ENCODE assay signal across 9 cellular contexts in the genomic region with DNA sequence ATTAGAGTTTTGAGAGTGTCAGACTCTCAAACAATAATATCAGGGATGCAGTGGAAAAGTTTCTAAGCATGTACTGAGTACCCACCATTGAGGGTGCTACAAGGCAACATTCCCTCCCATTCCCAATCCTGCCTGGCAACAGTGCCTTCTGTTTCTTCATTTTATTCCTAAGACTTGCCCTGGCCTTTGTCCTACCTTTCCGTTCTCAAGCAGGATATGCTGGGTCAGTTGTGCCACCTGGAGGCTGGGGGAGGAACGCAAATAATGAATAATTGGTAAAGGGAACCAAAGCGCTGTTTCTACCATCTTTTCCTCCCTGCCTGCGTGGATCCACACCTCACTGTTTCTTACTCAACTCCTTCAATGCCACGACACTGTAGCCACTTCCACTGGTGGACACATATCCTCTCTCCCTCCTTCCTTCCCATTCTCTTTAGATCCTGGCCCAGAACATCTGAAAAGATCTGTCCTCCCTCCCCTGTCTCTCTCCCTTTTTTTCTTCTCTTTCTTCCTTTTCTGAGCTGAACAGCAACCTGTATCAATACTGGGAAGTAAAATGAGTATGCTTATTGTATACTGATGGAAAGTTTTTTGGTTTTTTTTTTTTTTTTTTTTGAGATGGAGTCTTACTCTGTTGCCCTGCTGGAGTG.
DNase-seq lines count a peak whose midpoint lies in the region; ATAC-seq lines count a peak whose summit lies in the region.
"Had no signal": no experiment of that assay in that cellular context is flagged by ENCODE, and none has a peak within 500 bp of the region (broad histone marks: within the 10 kb centered on the region; RNA-seq: fewer than 3 reads in every experiment).

No MANE protein-coding gene starts in this region.

- H3K4me1 Mint-ChIP-seq in activated naive CD4-positive, alpha-beta T cell treated with anti-CD3 and anti-CD28 coated beads for 36 hours (ENCODE audit: low read depth): peaks cover 9% of the 10 kb centered on the region
- H3K4me1 Mint-ChIP-seq: CD8-positive, alpha-beta memory T cell had no signal

- no peaks in the 10 kb centered on the region for H3K9me3 Mint-ChIP-seq in activated naive CD4-positive, alpha-beta T cell treated with anti-CD3 and anti-CD28 coated beads for 36 hours
- H3K9me3 Mint-ChIP-seq: CD8-positive, alpha-beta memory T cell had no signal

- CTCF ChIA-PET in activated naive CD4-positive, alpha-beta T cell treated with anti-CD3 and anti-CD28 coated beads for 36 hours (lab: Charles Lee): interaction anchor here (0.6 to 6.1 kb wide), 11 partner anchors 13 to 242 kb away, joined by 3 to 87 read pairs (median 4); no protein-coding TSS in a partner anchor

- DNase-seq in NCI-H2107 treated with DMSO at 0.1 percent for 48 hours (lab: John Stamatoyannopoulos, UW; ENCODE audit: unreplicated experiment) (peak; percentile 50), NCI-H2107 (lab: John Stamatoyannopoulos, UW) (no peak), HPDE6-E6E7 (ENCODE audit: extremely low spot score) (peak; percentile 68), RKO (ENCODE audit: low spot score) (peak; percentile 65), left cardiac atrium (no peak)
- peak; percentile 74 for DNase-seq in activated naive CD4-positive, alpha-beta T cell treated with anti-CD3 and anti-CD28 coated beads for 36 hours
- DNase-seq in stimulated activated CD4-positive, alpha-beta T cell treated with anti-CD3 and anti-CD28 coated beads, Interleukin-1b, Interleukin-23, amount 100 ng/mL, for 48 hours: peak; percentile 26

- H3K4me3 Mint-ChIP-seq in activated naive CD4-positive, alpha-beta T cell treated with anti-CD3 and anti-CD28 coated beads for 36 hours: no peak overlapping the region
- H3K4me3 Mint-ChIP-seq: CD8-positive, alpha-beta memory T cell had no signal

- H3K36me3 Mint-ChIP-seq in activated naive CD4-positive, alpha-beta T cell treated with anti-CD3 and anti-CD28 coated beads for 36 hours (ENCODE audit: low read depth): peaks cover 7% of the 10 kb centered on the region
- H3K36me3 Mint-ChIP-seq: CD8-positive, alpha-beta memory T cell had no signal

- H3K27me3 Mint-ChIP-seq in activated naive CD4-positive, alpha-beta T cell treated with anti-CD3 and anti-CD28 coated beads for 36 hours (ENCODE audit: low read depth): peaks cover 2% of the 10 kb centered on the region

- intact Hi-C loops in activated naive CD4-positive, alpha-beta T cell treated with anti-CD3 and anti-CD28 coated beads for 36 hours (cut with micrococcal nuclease): loop anchor here (1.0 to 10.0 kb wide), 3 partner anchors 155 to 566 kb away; no protein-coding TSS in a partner anchor
- intact Hi-C loops in left cardiac atrium (cut with DNase I): loop anchor here in 1 of 2 donors (5.0 kb wide), 1 partner anchor 156 kb away; no protein-coding TSS in a partner anchor

- peak; percentile 64 to 78 for ATAC-seq in left cardiac atrium
- no peak for ATAC-seq in HG02870 (IDR thresholded peaks at IDR 0.05; ENCODE audit: unreplicated experiment)

- no peak overlapping the region for H3K27ac Mint-ChIP-seq in activated naive CD4-positive, alpha-beta T cell treated with anti-CD3 and anti-CD28 coated beads for 36 hours

Comparison
In these comparisons a context has a peak if more than half of its experiments do, and no peak if none do; other contexts are left out.
1. DNase-seq: peak in NCI-H2107 treated with DMSO at 0.1 percent for 48 hours (single experiment), HPDE6-E6E7 (single experiment), RKO (single experiment), activated naive CD4-positive, alpha-beta T cell treated with anti-CD3 and anti-CD28 coated beads for 36 hours (single experiment) and stimulated activated CD4-positive, alpha-beta T cell treated with anti-CD3 and anti-CD28 coated beads, Interleukin-1b, Interleukin-23, amount 100 ng/mL, for 48 hours (single experiment); none in NCI-H2107 (single experiment) and left cardiac atrium (single experiment).